8 cellular contexts compared by ENCODE assay signal in genomic region chr2:119290859-119291587, GRCh38.
DNase-seq lines count a peak whose midpoint lies in the region; ATAC-seq and TF ChIP-seq lines count a peak whose summit lies in the region.

No MANE protein-coding gene starts in this region.

- intact Hi-C loops in activated B cell treated with CpG ODN at 0.5 μM for 24 hours (cut with micrococcal nuclease): loop anchor here (1.0 to 2.0 kb wide), 2 partner anchors 410 to 1068 kb away; no protein-coding TSS in a partner anchor

- H3K27ac ChIP-seq in coronary artery: no peak overlapping the region

- H3K9me3 Mint-ChIP-seq in activated B cell treated with CpG ODN at 0.5 μM for 24 hours: no peaks in the 10 kb centered on the region
- no peaks in the 10 kb centered on the region for H3K9me3 Mint-ChIP-seq in memory B cell
- H3K9me3 Mint-ChIP-seq in effector memory CD8-positive, alpha-beta T cell: no peaks in the 10 kb centered on the region

- H3K4me3 Mint-ChIP-seq in activated B cell treated with CpG ODN at 0.5 μM for 24 hours (no peak overlapping the region), memory B cell (no peak overlapping the region)
- H3K4me3 Mint-ChIP-seq in effector memory CD8-positive, alpha-beta T cell: no peak overlapping the region

- no peak overlapping the region for H3K27ac Mint-ChIP-seq in activated B cell treated with CpG ODN at 0.5 μM for 24 hours
- H3K27ac Mint-ChIP-seq in memory B cell: no peak overlapping the region
- no peak overlapping the region for H3K27ac Mint-ChIP-seq in effector memory CD8-positive, alpha-beta T cell

- peaks cover 3% of the 10 kb centered on the region for H3K4me1 Mint-ChIP-seq in activated B cell treated with CpG ODN at 0.5 μM for 24 hours
- H3K4me1 Mint-ChIP-seq in memory B cell: peaks cover 2% of the 10 kb centered on the region
- no peaks in the 10 kb centered on the region for H3K4me1 Mint-ChIP-seq in effector memory CD8-positive, alpha-beta T cell (ENCODE audit: low read depth in 2 of 2)

- CTCF ChIA-PET in activated B cell treated with CpG ODN at 0.5 μM for 24 hours (lab: Charles Lee): interaction anchor here (1.0 to 3.9 kb wide), 3 partner anchors 10 to 409 kb away, joined by 3 to 29 read pairs (median 10); no protein-coding TSS in a partner anchor

- no peak overlapping the region for H3K4me3 ChIP-seq in H7 (ENCODE audit: insufficient read depth, low read depth, low read length)
- no peak overlapping the region for H3K4me3 ChIP-seq in coronary artery

- H3K27me3 Mint-ChIP-seq in activated B cell treated with CpG ODN at 0.5 μM for 24 hours: no peaks in the 10 kb centered on the region
- no peaks in the 10 kb centered on the region for H3K27me3 Mint-ChIP-seq in memory B cell
- no peaks in the 10 kb centered on the region for H3K27me3 Mint-ChIP-seq in effector memory CD8-positive, alpha-beta T cell

- peak; percentile 75 for ATAC-seq in activated B cell treated with CpG ODN at 0.5 μM for 24 hours (ENCODE audit: low read depth)
- ATAC-seq in memory B cell (ENCODE audit: low read depth): peak; percentile 92
- ATAC-seq in effector memory CD8-positive, alpha-beta T cell (replicated peaks): no peak

- peak; percentile 76 for DNase-seq in COLO668 (lab: John Stamatoyannopoulos, UW; ENCODE audit: unreplicated experiment)
- peak; percentile 86 for DNase-seq in H7
- DNase-seq in NCI-H2029 treated with DMSO at 0.1 percent for 48 hours (lab: John Stamatoyannopoulos, UW): peak; percentile 49
- DNase-seq in activated B cell treated with CpG ODN at 0.5 μM for 24 hours: peak; percentile 37
- DNase-seq in coronary artery (ENCODE audit: low spot score): no peak
- peak; percentile 50 to 63 for DNase-seq in memory B cell (ENCODE audit: low spot score in 2 of 2)
- DNase-seq in stimulated activated CD8-positive, alpha-beta memory T cell treated with anti-CD3 and anti-CD28 coated beads, Interleukin-4, amount 100 ng/mL, for 1 hour (ENCODE audit: low read depth in 2 of 2, low spot score in 1 of 2): peak; percentile 32 to 38
- no peak for DNase-seq in effector memory CD8-positive, alpha-beta T cell

- no peaks in the 10 kb centered on the region for H3K27me3 ChIP-seq in H7 (ENCODE audit: control insufficient read depth, insufficient read depth, low read length)

- TF ChIP-seq CTCF in activated B cell treated with CpG ODN at 0.5 μM for 24 hours (IDR thresholded peaks at IDR 0.05): peak; percentile 30
- peak; percentile 56 for TF ChIP-seq CTCF in coronary artery (IDR thresholded peaks at IDR 0.05)

- POLR2A ChIA-PET in activated B cell treated with CpG ODN at 0.5 μM for 24 hours (lab: Charles Lee): no interaction called here

- H3K36me3 Mint-ChIP-seq in activated B cell treated with CpG ODN at 0.5 μM for 24 hours (ENCODE audit: low read depth) (no peaks in the 10 kb centered on the region), memory B cell (no peaks in the 10 kb centered on the region)
- no peaks in the 10 kb centered on the region for H3K36me3 Mint-ChIP-seq in effector memory CD8-positive, alpha-beta T cell (ENCODE audit: insufficient read depth)

- H3K36me3 ChIP-seq in H7 (replicated peaks; ENCODE audit: control insufficient read depth, insufficient read depth, low read length): no peaks in the 10 kb centered on the region

Comparison
In these comparisons a context has a peak if more than half of its experiments do, and no peak if none do; other contexts are left out.
1. DNase-seq: peak in COLO668 (single experiment), H7 (single experiment), NCI-H2029 treated with DMSO at 0.1 percent for 48 hours (single experiment), activated B cell treated with CpG ODN at 0.5 μM for 24 hours (single experiment), memory B cell (2 of 2) and stimulated activated CD8-positive, alpha-beta memory T cell treated with anti-CD3 and anti-CD28 coated beads, Interleukin-4, amount 100 ng/mL, for 1 hour (2 of 2); none in coronary artery (single experiment) and effector memory CD8-positive, alpha-beta T cell (0 of 3).